In genomic region chr4:68348577-68348976, GRCh38 we compare ENCODE assay signal across 8 cellular contexts. TPM values are rescaled to one million over a fixed set of nuclear protein-coding genes. Genes with fewer than 3 reads are reported as not detected.
DNase-seq lines count a peak whose midpoint lies in the region; TF ChIP-seq lines count a peak whose summit lies in the region.

No MANE protein-coding gene starts in this region.

- POLR2A ChIA-PET in MCF 10A (lab: Yijun Ruan, JAX) = interaction anchor here (0.6 to 6.9 kb wide), 6 partner anchors 8 to 33 kb away, joined by 4 to 136 read pairs (median 10); no protein-coding TSS in a partner anchor

- peaks cover 9% of the 10 kb centered on the region for H3K36me3 Mint-ChIP-seq in MCF 10A (ENCODE audit: insufficient read depth, unreplicated experiment)

- H3K27ac Mint-ChIP-seq in MCF 10A (ENCODE audit: low read depth, unreplicated experiment) = peak overlapping the region; percentile 93

- H3K4me1 ChIP-seq in HUES64 (ENCODE audit: insufficient read depth, low read length) = peaks cover 17% of the 10 kb centered on the region; the same call in 1 of the 2 replicates
- peaks cover 20% of the 10 kb centered on the region for H3K4me1 ChIP-seq in mucosa of stomach (ENCODE audit: control insufficient read depth, insufficient read depth, low read length)

- H3K4me3 Mint-ChIP-seq in MCF 10A (ENCODE audit: unreplicated experiment) = peak overlapping the region; percentile 95

- DNase-seq in AG09309 (ENCODE audit: low read depth) = no peak
- DNase-seq in MCF 10A (ENCODE audit: unreplicated experiment) = peak; percentile 2
- DNase-seq in T1000 (lab: John Stamatoyannopoulos, UW) = no peak
- no peak for DNase-seq in activated gamma-delta T cell (lab: John Stamatoyannopoulos, UW)
- no peak for DNase-seq in GM13976 (ENCODE audit: low spot score)
- no peak for DNase-seq in anterior cingulate cortex (lab: John Stamatoyannopoulos, UW)

- in situ Hi-C loops in GM13976 (cut with MboI; ENCODE audit: low sequenced_read_pairs, unreplicated experiment) = no loop called here

- intact Hi-C loops in MCF 10A (cut with micrococcal nuclease) = loop anchor here (2.0 kb wide), 1 partner anchor 28 kb away; no protein-coding TSS in a partner anchor

- H3K9me3 Mint-ChIP-seq in MCF 10A (ENCODE audit: unreplicated experiment) = no peaks in the 10 kb centered on the region

- H3K4me1 Mint-ChIP-seq in MCF 10A (ENCODE audit: insufficient read depth, unreplicated experiment) = peaks cover 12% of the 10 kb centered on the region

- no peaks in the 10 kb centered on the region for H3K27me3 Mint-ChIP-seq in MCF 10A (ENCODE audit: insufficient read depth, unreplicated experiment)

- CTCF ChIA-PET in MCF 10A (lab: Yijun Ruan, JAX) = interaction anchor here (0.7 to 2.1 kb wide), 2 partner anchors 27 to 28 kb away, joined by 3 to 18 read pairs; no protein-coding TSS in a partner anchor

- H3K9me3 ChIP-seq in HUES64 (ENCODE audit: insufficient read depth, low read depth, low read length) = no peaks in the 10 kb centered on the region
- peaks cover 4% of the 10 kb centered on the region for H3K9me3 ChIP-seq in mucosa of stomach (ENCODE audit: control insufficient read depth, low read length)

- peaks cover 8% of the 10 kb centered on the region for H3K36me3 ChIP-seq in HUES64 (ENCODE audit: insufficient read depth, low read length)
- no peaks in the 10 kb centered on the region for H3K36me3 ChIP-seq in mucosa of stomach (ENCODE audit: control insufficient read depth, insufficient read depth, low read length)

- H3K27ac ChIP-seq in HUES64 (ENCODE audit: low read depth, low read length) = peak overlapping the region; percentile 94; the same call in 1 of the 2 replicates

- 0% methylated on average over 4 of the region's 4 CpGs for WGBS in HUES64

- H3K9ac ChIP-seq in HUES64 (ENCODE audit: low read depth, low read length) (peak overlapping the region; percentile 97), mucosa of stomach (ENCODE audit: low read length) (peak overlapping the region; percentile 99)

- no TSS peak for BruUV-seq in MCF 10A (replicated peaks; lab: Mats Ljungman, UMichigan)

- H3K4me3 ChIP-seq in AG09309 (ENCODE audit: control insufficient read depth, low read depth, low read length) = peak overlapping the region; percentile 83
- peak overlapping the region; percentile 88 for H3K4me3 ChIP-seq in HUES64 (ENCODE audit: low read length)
- H3K4me3 ChIP-seq in mucosa of stomach (ENCODE audit: low read length) = peak overlapping the region; percentile 63

- no peaks in the 10 kb centered on the region for H3K27me3 ChIP-seq in HUES64 (ENCODE audit: insufficient read depth, low read length)
- H3K27me3 ChIP-seq in mucosa of stomach (ENCODE audit: control insufficient read depth, insufficient read depth, low read length) = no peaks in the 10 kb centered on the region

- no peak for TF ChIP-seq CTCF in AG09309 (IDR thresholded peaks at IDR 0.05; ENCODE audit: control insufficient read depth, insufficient read depth, low read depth, low read length, missing control alignments)
- no peak for TF ChIP-seq CTCF in MCF 10A (IDR thresholded peaks at IDR 0.05; ENCODE audit: unreplicated experiment)
- no peak for TF ChIP-seq CTCF in GM13976 (IDR thresholded peaks at IDR 0.05; ENCODE audit: borderline replicate concordance, control extremely low read depth, extremely low read depth, insufficient read depth, missing control alignments)

RNA-seq across cellular contexts. Expression of gene YTHDC1, which starts 1.3 kb away (rescaled TPM):
- polyA plus RNA-seq in HUES64 (2013, experiment 1 of 2) = 68.3 TPM
- polyA plus RNA-seq in HUES64 (2013, experiment 2 of 2) = 72.9 TPM
- 117 and 123 TPM in 2 replicates for total RNA-seq in MCF 10A (2022)
